ENCODE assay signal across 1 cellular context in the genomic region with DNA sequence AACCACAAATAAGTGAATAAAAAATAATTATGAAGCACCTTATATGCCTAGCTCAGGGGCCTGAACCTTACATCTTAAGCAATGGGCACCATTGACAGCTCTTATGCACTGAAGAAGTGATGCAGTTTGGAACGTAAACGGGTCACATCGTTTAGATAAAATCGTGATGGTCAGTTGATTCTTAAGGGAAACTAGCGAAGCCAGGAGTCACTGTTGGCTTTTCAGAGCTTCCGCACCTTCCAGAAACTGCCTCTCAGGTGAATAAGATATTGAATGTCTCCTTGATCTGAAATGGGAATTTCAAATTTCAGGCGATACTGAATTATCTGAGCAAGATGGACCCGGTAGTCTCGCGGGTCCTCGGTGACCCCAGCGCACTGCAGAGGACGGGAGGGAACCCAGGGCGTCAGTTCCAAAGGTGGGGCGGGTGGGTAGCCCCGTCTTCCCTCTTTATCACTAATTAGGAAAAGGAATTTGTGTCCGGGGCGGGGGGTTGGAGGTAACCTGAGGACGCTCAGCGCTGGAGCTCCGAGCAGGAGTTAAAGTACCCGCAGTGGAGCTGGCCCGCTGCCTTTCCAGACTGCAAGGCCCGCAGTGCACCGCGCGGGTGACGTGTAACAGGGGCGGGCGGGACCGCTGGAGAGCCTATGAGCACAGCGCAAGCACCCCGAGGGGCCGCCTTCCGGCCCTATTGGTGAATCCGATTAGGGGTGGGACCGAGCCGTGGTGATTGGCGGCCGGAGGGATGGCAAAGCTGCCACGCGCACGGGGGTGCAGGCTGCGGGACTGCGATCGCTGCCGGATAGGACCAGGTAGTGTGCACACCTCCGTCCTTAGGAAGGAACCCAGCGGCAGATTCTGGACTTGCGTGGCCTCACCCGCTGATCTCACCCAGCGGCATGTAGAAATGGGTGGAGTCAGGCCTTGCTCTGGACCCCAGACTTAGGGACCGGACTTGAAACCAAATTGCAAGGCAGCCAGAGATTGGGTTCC.
TF ChIP-seq lines count a peak whose summit lies in the region.

No MANE protein-coding gene starts in this region.

TF ChIP-seq in HEK293, 187 proteins besides CTCF, POLR2A, EP300 and RAD21 (continued from another document and continues in another):
- TF ChIP-seq, protein P1, sequence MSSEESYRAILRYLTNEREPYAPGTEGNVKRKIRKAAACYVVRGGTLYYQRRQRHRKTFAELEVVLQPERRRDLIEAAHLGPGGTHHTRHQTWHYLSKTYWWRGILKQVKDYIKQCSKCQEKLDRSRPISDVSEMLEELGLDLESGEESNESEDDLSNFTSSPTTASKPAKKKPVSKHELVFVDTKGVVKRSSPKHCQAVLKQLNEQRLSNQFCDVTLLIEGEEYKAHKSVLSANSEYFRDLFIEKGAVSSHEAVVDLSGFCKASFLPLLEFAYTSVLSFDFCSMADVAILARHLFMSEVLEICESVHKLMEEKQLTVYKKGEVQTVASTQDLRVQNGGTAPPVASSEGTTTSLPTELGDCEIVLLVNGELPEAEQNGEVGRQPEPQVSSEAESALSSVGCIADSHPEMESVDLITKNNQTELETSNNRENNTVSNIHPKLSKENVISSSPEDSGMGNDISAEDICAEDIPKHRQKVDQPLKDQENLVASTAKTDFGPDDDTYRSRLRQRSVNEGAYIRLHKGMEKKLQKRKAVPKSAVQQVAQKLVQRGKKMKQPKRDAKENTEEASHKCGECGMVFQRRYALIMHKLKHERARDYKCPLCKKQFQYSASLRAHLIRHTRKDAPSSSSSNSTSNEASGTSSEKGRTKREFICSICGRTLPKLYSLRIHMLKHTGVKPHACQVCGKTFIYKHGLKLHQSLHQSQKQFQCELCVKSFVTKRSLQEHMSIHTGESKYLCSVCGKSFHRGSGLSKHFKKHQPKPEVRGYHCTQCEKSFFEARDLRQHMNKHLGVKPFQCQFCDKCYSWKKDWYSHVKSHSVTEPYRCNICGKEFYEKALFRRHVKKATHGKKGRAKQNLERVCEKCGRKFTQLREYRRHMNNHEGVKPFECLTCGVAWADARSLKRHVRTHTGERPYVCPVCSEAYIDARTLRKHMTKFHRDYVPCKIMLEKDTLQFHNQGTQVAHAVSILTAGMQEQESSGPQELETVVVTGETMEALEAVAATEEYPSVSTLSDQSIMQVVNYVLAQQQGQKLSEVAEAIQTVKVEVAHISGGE (tag by site-specific recombination; conservative IDR thresholded peaks at IDR 0.05; ENCODE audit: low read depth), result peak; percentile 77
- TF ChIP-seq SETDB1 (IDR thresholded peaks at IDR 0.05; ENCODE audit: insufficient read length, low read length) (no peak), ZNF335 (tag by site-specific recombination; conservative IDR thresholded peaks at IDR 0.05) (peak; percentile 87), ZNF223 (tag by site-specific recombination; IDR thresholded peaks at IDR 0.05) (peak; percentile 96), ZNF202 (tag by site-specific recombination; IDR thresholded peaks at IDR 0.05; ENCODE audit: borderline replicate concordance) (no peak), ZNF624 (tag by site-specific recombination; IDR thresholded peaks at IDR 0.05) (no peak), ZNF585B (tag by site-specific recombination; IDR thresholded peaks at IDR 0.05) (no peak), ZNF645 (tag by site-specific recombination; IDR thresholded peaks at IDR 0.05) (no peak), PRDM10 (tag by site-specific recombination; IDR thresholded peaks at IDR 0.05) (peak; percentile 99), ZNF555 (tag by site-specific recombination; conservative IDR thresholded peaks at IDR 0.05) (no peak), ZNF311 (tag by site-specific recombination; IDR thresholded peaks at IDR 0.05; ENCODE audit: borderline replicate concordance) (no peak), ZNF146 (tag by site-specific recombination; IDR thresholded peaks at IDR 0.05) (no peak), ZNF785 (tag by site-specific recombination; IDR thresholded peaks at IDR 0.05) (no peak), ZNF473 (tag by site-specific recombination; IDR thresholded peaks at IDR 0.05) (no peak), ZNF37A (tag by site-specific recombination; IDR thresholded peaks at IDR 0.05) (no peak), ZNF426 (tag by site-specific recombination; IDR thresholded peaks at IDR 0.05) (no peak), YY1 (tag by site-specific recombination; IDR thresholded peaks at IDR 0.05) (no peak), ZNF837 (tag by site-specific recombination; IDR thresholded peaks at IDR 0.05) (no peak), ZNF830 (tag by site-specific recombination; IDR thresholded peaks at IDR 0.05; ENCODE audit: low read depth) (no peak), ZFP37 (tag by site-specific recombination; IDR thresholded peaks at IDR 0.05) (no peak), ZNF133 (tag by site-specific recombination; IDR thresholded peaks at IDR 0.05) (no peak), ZNF747 (tag by site-specific recombination; IDR thresholded peaks at IDR 0.05) (no peak), ZBTB21 (tag by site-specific recombination; IDR thresholded peaks at IDR 0.05) (no peak), EGR2 (tag by site-specific recombination; IDR thresholded peaks at IDR 0.05; ENCODE audit: low read depth) (no peak), SP7 (tag by site-specific recombination; IDR thresholded peaks at IDR 0.05) (0 out of 2 replicates have a peak, but pooled peaks have one; percentile 6), ZNF514 (tag by site-specific recombination; IDR thresholded peaks at IDR 0.05) (no peak), ZNF132 (tag by site-specific recombination; IDR thresholded peaks at IDR 0.05; ENCODE audit: borderline replicate concordance) (no peak), ZNF394 (tag by site-specific recombination; IDR thresholded peaks at IDR 0.05; ENCODE audit: borderline replicate concordance) (no peak), KLF10 (tag by site-specific recombination; IDR thresholded peaks at IDR 0.05) (no peak), ZNF664 (tag by site-specific recombination; IDR thresholded peaks at IDR 0.05) (no peak)
- TF ChIP-seq, protein P2, sequence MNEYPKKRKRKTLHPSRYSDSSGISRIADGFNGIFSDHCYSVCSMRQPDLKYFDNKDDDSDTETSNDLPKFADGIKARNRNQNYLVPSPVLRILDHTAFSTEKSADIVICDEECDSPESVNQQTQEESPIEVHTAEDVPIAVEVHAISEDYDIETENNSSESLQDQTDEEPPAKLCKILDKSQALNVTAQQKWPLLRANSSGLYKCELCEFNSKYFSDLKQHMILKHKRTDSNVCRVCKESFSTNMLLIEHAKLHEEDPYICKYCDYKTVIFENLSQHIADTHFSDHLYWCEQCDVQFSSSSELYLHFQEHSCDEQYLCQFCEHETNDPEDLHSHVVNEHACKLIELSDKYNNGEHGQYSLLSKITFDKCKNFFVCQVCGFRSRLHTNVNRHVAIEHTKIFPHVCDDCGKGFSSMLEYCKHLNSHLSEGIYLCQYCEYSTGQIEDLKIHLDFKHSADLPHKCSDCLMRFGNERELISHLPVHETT (tag by site-specific recombination; IDR thresholded peaks at IDR 0.05), result no peak
- TF ChIP-seq, protein P3, sequence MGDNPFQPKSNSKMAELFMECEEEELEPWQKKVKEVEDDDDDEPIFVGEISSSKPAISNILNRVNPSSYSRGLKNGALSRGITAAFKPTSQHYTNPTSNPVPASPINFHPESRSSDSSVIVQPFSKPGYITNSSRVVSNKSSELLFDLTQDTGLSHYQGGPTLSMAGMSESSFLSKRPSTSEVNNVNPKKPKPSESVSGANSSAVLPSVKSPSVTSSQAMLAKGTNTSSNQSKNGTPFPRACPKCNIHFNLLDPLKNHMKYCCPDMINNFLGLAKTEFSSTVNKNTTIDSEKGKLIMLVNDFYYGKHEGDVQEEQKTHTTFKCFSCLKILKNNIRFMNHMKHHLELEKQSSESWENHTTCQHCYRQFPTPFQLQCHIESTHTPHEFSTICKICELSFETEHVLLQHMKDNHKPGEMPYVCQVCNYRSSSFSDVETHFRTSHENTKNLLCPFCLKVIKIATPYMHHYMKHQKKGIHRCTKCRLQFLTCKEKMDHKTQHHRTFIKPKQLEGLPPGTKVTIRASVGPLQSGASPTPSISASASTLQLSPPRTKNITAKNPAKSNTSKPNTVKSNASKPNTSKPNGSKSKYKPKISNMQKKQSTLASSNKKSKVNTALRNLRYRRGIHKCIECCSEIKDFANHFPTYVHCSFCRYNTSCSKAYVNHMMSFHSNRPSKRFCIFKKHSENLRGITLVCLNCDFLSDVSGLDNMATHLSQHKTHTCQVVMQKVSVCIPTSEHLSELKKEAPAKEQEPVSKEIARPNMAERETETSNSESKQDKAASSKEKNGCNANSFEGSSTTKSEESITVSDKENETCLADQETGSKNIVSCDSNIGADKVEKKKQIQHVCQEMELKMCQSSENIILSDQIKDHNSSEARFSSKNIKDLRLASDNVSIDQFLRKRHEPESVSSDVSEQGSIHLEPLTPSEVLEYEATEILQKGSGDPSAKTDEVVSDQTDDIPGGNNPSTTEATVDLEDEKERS (tag by site-specific recombination; IDR thresholded peaks at IDR 0.05), result no peak
- TF ChIP-seq, protein P4, sequence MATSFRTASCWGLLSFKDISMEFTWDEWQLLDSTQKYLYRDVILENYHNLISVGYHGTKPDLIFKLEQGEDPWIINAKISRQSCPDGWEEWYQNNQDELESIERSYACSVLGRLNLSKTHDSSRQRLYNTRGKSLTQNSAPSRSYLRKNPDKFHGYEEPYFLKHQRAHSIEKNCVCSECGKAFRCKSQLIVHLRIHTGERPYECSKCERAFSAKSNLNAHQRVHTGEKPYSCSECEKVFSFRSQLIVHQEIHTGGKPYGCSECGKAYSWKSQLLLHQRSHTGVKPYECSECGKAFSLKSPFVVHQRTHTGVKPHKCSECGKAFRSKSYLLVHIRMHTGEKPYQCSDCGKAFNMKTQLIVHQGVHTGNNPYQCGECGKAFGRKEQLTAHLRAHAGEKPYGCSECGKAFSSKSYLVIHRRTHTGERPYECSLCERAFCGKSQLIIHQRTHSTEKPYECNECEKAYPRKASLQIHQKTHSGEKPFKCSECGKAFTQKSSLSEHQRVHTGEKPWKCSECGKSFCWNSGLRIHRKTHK (tag by site-specific recombination; IDR thresholded peaks at IDR 0.05), result no peak
- TF ChIP-seq, protein P5, sequence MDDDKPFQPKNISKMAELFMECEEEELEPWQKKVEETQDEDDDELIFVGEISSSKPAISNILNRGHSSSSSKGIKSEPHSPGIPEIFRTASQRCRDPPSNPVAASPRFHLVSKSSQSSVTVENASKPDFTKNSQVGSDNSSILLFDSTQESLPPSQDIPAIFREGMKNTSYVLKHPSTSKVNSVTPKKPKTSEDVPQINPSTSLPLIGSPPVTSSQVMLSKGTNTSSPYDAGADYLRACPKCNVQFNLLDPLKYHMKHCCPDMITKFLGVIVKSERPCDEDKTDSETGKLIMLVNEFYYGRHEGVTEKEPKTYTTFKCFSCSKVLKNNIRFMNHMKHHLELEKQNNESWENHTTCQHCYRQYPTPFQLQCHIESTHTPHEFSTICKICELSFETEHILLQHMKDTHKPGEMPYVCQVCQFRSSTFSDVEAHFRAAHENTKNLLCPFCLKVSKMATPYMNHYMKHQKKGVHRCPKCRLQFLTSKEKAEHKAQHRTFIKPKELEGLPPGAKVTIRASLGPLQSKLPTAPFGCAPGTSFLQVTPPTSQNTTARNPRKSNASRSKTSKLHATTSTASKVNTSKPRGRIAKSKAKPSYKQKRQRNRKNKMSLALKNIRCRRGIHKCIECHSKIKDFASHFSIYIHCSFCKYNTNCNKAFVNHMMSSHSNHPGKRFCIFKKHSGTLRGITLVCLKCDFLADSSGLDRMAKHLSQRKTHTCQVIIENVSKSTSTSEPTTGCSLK (tag by site-specific recombination; IDR thresholded peaks at IDR 0.05), result no peak
- TF ChIP-seq, protein P6, sequence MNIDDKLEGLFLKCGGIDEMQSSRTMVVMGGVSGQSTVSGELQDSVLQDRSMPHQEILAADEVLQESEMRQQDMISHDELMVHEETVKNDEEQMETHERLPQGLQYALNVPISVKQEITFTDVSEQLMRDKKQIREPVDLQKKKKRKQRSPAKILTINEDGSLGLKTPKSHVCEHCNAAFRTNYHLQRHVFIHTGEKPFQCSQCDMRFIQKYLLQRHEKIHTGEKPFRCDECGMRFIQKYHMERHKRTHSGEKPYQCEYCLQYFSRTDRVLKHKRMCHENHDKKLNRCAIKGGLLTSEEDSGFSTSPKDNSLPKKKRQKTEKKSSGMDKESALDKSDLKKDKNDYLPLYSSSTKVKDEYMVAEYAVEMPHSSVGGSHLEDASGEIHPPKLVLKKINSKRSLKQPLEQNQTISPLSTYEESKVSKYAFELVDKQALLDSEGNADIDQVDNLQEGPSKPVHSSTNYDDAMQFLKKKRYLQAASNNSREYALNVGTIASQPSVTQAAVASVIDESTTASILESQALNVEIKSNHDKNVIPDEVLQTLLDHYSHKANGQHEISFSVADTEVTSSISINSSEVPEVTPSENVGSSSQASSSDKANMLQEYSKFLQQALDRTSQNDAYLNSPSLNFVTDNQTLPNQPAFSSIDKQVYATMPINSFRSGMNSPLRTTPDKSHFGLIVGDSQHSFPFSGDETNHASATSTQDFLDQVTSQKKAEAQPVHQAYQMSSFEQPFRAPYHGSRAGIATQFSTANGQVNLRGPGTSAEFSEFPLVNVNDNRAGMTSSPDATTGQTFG (tag by site-specific recombination; IDR thresholded peaks at IDR 0.05; ENCODE audit: borderline replicate concordance), result no peak
